23 cellular contexts compared by ENCODE assay signal in the genomic region with DNA sequence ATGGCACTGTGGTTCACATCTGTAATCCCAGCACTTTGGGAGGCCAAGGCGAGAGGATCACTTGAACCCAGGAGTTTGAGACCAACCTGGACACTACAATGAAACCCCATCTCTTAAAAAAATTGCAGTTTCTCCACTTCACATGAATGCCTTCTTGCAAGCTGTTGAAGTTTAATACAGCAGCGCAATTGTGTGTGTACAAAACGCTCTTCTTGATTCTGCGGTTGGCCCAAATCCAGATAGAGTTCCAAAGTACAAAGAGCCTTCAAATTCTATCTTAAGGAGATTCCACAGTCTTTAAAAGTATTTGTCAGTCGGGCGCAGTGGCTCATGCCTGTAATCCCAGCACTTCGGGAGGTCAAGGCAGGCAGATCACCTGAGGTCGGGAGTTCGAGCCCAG. TPM values are rescaled to one million over a fixed set of nuclear protein-coding genes. Genes with fewer than 3 reads are reported as not detected.
DNase-seq lines count a peak whose midpoint lies in the region; ATAC-seq and TF ChIP-seq lines count a peak whose summit lies in the region.
"Had no signal": no experiment of that assay in that cellular context is flagged by ENCODE, and none has a peak within 500 bp of the region (broad histone marks: within the 10 kb centered on the region; RNA-seq: fewer than 3 reads in every experiment).

No MANE protein-coding gene starts in this region.

- no peaks in the 10 kb centered on the region for H3K36me3 Mint-ChIP-seq in activated T-cell treated with anti-CD3 and anti-CD28 coated beads, Interleukin-2, amount 50 U/mL, for 72 hours (ENCODE audit: insufficient read depth in 2 of 2)
- H3K36me3 Mint-ChIP-seq: CD14-positive monocyte; CD4-positive, alpha-beta memory T cell; CD8-positive, alpha-beta memory T cell had no signal

- CTCF ChIA-PET in HEK293 (lab: Yijun Ruan, JAX) (interaction anchor here (0.7 to 2.1 kb wide), 2 partner anchors 11 to 366 kb away, joined by 3 to 4 read pairs; no protein-coding TSS in a partner anchor), HEK293T (lab: Yijun Ruan, JAX) (no interaction called here)

- no peak overlapping the region for H3K4me3 ChIP-seq in HEK293 (ENCODE audit: low read depth, low read length)
- H3K4me3 ChIP-seq: BLaER1 had no signal

- ATAC-seq in activated T-cell treated with anti-CD3 and anti-CD28 coated beads, Interleukin-2, amount 50 U/mL, for 72 hours (replicated peaks in 1 of 2) = no peak

- DNase-seq in DMS79 treated with DMSO at 0.1 percent for 48 hours (lab: John Stamatoyannopoulos, UW) = peak; percentile 25
- peak; percentile 50 for DNase-seq in renal cortical epithelial cell (ENCODE audit: low read depth)
- DNase-seq in mesenteric fat pad (ENCODE audit: low spot score) = no peak
- DNase-seq in HEK293T (ENCODE audit: extremely low spot score) = no peak
- no peak for DNase-seq in GM13976 (ENCODE audit: low spot score)
- DNase-seq in activated T-cell treated with anti-CD3 and anti-CD28 coated beads, Interleukin-2, amount 50 U/mL, for 72 hours = no peak
- DNase-seq: 8988T; ACHN; BE2C; C1 segment of cervical spinal cord; CD4-positive, alpha-beta memory T cell; CD4-positive, CD25-positive, alpha-beta regulatory T cell; CD8-positive, alpha-beta memory T cell; COR-L47; DMS 273 treated with DMSO at 0.1 percent for 48 hours; DMS153; DMS53; DND-41; GF-D8 had no signal

- no peaks in the 10 kb centered on the region for H3K4me1 ChIP-seq in HEK293 (ENCODE audit: control insufficient read depth, insufficient read depth, low read length)
- H3K4me1 ChIP-seq: BE2C, BLaER1 had no signal

- H3K9me3 ChIP-seq in HEK293 (ENCODE audit: control insufficient read depth, insufficient read depth, low read depth, low read length) = no peaks in the 10 kb centered on the region
- H3K9me3 ChIP-seq: BE2C, BLaER1 had no signal

- H3K4me3 Mint-ChIP-seq in activated T-cell treated with anti-CD3 and anti-CD28 coated beads, Interleukin-2, amount 50 U/mL, for 72 hours = no peak overlapping the region
- H3K4me3 Mint-ChIP-seq: CD14-positive monocyte; CD4-positive, alpha-beta memory T cell; CD4-positive, CD25-positive, alpha-beta regulatory T cell; CD8-positive, alpha-beta memory T cell had no signal

- no peak overlapping the region for H3K27ac Mint-ChIP-seq in activated T-cell treated with anti-CD3 and anti-CD28 coated beads, Interleukin-2, amount 50 U/mL, for 72 hours
- H3K27ac Mint-ChIP-seq: CD14-positive monocyte; CD4-positive, alpha-beta memory T cell; CD4-positive, CD25-positive, alpha-beta regulatory T cell; CD8-positive, alpha-beta memory T cell had no signal

- H3K9me3 Mint-ChIP-seq in activated T-cell treated with anti-CD3 and anti-CD28 coated beads, Interleukin-2, amount 50 U/mL, for 72 hours = no peaks in the 10 kb centered on the region
- H3K9me3 Mint-ChIP-seq: CD14-positive monocyte; CD4-positive, alpha-beta memory T cell; CD4-positive, CD25-positive, alpha-beta regulatory T cell; CD8-positive, alpha-beta memory T cell had no signal

- no peak overlapping the region for H3K27ac ChIP-seq in HEK293 (ENCODE audit: extremely low read depth, low read depth, low read length)
- H3K27ac ChIP-seq: BLaER1 had no signal

- in situ Hi-C loops in GM13976 (cut with MboI; ENCODE audit: low sequenced_read_pairs, unreplicated experiment) = no loop called here

- TF ChIP-seq CTCF in HEK293 (tag by site-specific recombination; IDR thresholded peaks at IDR 0.05) (no peak), GM13976 (IDR thresholded peaks at IDR 0.05; ENCODE audit: borderline replicate concordance, control extremely low read depth, extremely low read depth, insufficient read depth, missing control alignments) (no peak)

- POLR2A ChIA-PET in HEK293 (lab: Yijun Ruan, JAX) (no interaction called here), HEK293T (lab: Yijun Ruan, JAX) (no interaction called here)

- H3K36me3 ChIP-seq in HEK293 (ENCODE audit: control insufficient read depth in 2 of 2, insufficient read depth in 1 of 2, low read length in 2 of 2) = no peaks in the 10 kb centered on the region
- H3K36me3 ChIP-seq: BE2C, BLaER1 had no signal

- H3K4me1 Mint-ChIP-seq in activated T-cell treated with anti-CD3 and anti-CD28 coated beads, Interleukin-2, amount 50 U/mL, for 72 hours (ENCODE audit: low read depth) = no peaks in the 10 kb centered on the region
- H3K4me1 Mint-ChIP-seq: CD8-positive, alpha-beta memory T cell had no signal

- no peaks in the 10 kb centered on the region for H3K27me3 Mint-ChIP-seq in activated T-cell treated with anti-CD3 and anti-CD28 coated beads, Interleukin-2, amount 50 U/mL, for 72 hours (ENCODE audit: low read depth)
- H3K27me3 Mint-ChIP-seq: CD4-positive, alpha-beta memory T cell; CD4-positive, CD25-positive, alpha-beta regulatory T cell; CD8-positive, alpha-beta memory T cell had no signal

TF ChIP-seq in HEK293, 187 proteins besides CTCF, POLR2A, EP300 and RAD21:
- TF ChIP-seq, protein P1, sequence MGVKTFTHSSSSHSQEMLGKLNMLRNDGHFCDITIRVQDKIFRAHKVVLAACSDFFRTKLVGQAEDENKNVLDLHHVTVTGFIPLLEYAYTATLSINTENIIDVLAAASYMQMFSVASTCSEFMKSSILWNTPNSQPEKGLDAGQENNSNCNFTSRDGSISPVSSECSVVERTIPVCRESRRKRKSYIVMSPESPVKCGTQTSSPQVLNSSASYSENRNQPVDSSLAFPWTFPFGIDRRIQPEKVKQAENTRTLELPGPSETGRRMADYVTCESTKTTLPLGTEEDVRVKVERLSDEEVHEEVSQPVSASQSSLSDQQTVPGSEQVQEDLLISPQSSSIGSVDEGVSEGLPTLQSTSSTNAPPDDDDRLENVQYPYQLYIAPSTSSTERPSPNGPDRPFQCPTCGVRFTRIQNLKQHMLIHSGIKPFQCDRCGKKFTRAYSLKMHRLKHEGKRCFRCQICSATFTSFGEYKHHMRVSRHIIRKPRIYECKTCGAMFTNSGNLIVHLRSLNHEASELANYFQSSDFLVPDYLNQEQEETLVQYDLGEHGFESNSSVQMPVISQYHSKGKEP (tag by site-specific recombination; IDR thresholded peaks at IDR 0.05) = 0 out of 2 replicates have a peak, but pooled peaks have one; percentile 51
- no peak for TF ChIP-seq ZNF146 (tag by site-specific recombination; IDR thresholded peaks at IDR 0.05)

TF ChIP-seq in HEK293T, 16 proteins besides CTCF, POLR2A, EP300 and RAD21:
- TF ChIP-seq L3MBTL2 (conservative IDR thresholded peaks at IDR 0.05) = no peak
- TF ChIP-seq, protein P2, sequence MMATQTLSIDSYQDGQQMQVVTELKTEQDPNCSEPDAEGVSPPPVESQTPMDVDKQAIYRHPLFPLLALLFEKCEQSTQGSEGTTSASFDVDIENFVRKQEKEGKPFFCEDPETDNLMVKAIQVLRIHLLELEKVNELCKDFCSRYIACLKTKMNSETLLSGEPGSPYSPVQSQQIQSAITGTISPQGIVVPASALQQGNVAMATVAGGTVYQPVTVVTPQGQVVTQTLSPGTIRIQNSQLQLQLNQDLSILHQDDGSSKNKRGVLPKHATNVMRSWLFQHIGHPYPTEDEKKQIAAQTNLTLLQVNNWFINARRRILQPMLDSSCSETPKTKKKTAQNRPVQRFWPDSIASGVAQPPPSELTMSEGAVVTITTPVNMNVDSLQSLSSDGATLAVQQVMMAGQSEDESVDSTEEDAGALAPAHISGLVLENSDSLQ (IDR thresholded peaks at IDR 0.05) = no peak
- no peak for TF ChIP-seq NFRKB (IDR thresholded peaks at IDR 0.05)
- no peak for TF ChIP-seq BHLHE40 (IDR thresholded peaks at IDR 0.05; ENCODE audit: borderline replicate concordance)
- no peak for TF ChIP-seq TARDBP (IDR thresholded peaks at IDR 0.05)
- TF ChIP-seq ARNT (IDR thresholded peaks at IDR 0.05) = no peak
- TF ChIP-seq ELF4 (IDR thresholded peaks at IDR 0.05) = no peak
- no peak for TF ChIP-seq ZNF384 (IDR thresholded peaks at IDR 0.05)
- TF ChIP-seq LEF1 (IDR thresholded peaks at IDR 0.05; ENCODE audit: borderline replicate concordance) = no peak
- TF ChIP-seq SP1 (IDR thresholded peaks at IDR 0.05) = no peak
- no peak for TF ChIP-seq FOXM1 (IDR thresholded peaks at IDR 0.05; ENCODE audit: borderline replicate concordance)
- no peak for TF ChIP-seq FOXK2 (IDR thresholded peaks at IDR 0.05)
- TF ChIP-seq CTBP1 (IDR thresholded peaks at IDR 0.05; ENCODE audit: borderline replicate concordance) = no peak
- TF ChIP-seq SUZ12 (IDR thresholded peaks at IDR 0.05) = no peak
- TF ChIP-seq FOXA1 (IDR thresholded peaks at IDR 0.05) = no peak
- TF ChIP-seq HDGF (IDR thresholded peaks at IDR 0.05; ENCODE audit: borderline replicate concordance) = no peak

RNA-seq across cellular contexts. Expression of a gene that starts 9.3 kb away (rescaled TPM):
- total RNA-seq in renal cortical epithelial cell (73.5 and 87.4 TPM in 2 replicates), mesenteric fat pad (53.4 TPM)
- 10 to 100 TPM; 53.7 to 55.9 TPM for total RNA-seq in activated T-cell treated with anti-CD3 and anti-CD28 coated beads, Interleukin-2, amount 50 U/mL, for 72 hours

RNA-seq across cellular contexts. Expression of a gene that starts 42.6 kb away (rescaled TPM):
- total RNA-seq in renal cortical epithelial cell = 13.5 and 18.4 TPM in 2 replicates
- total RNA-seq in mesenteric fat pad = 10.8 TPM
- total RNA-seq in activated T-cell treated with anti-CD3 and anti-CD28 coated beads, Interleukin-2, amount 50 U/mL, for 72 hours = 10 to 100 TPM; 23.0 to 23.3 TPM

RNA-seq across cellular contexts. Expression of a gene that starts 45.9 kb away (rescaled TPM):
- total RNA-seq in renal cortical epithelial cell (0.10 TPM in 1 of 2 replicates, not detected in the other), mesenteric fat pad (not detected)
- total RNA-seq in activated T-cell treated with anti-CD3 and anti-CD28 coated beads, Interleukin-2, amount 50 U/mL, for 72 hours = not detected
- total RNA-seq: A673; CD4-positive, alpha-beta memory T cell; CD4-positive, CD25-positive, alpha-beta regulatory T cell; CD8-positive, alpha-beta memory T cell had no signal

Comparison
In these comparisons a context has a peak if more than half of its experiments do, and no peak if none do; other contexts are left out.
1. DNase-seq: peak in DMS79 treated with DMSO at 0.1 percent for 48 hours (single experiment) and renal cortical epithelial cell (single experiment); none in mesenteric fat pad (single experiment), HEK293T (single experiment), GM13976 (single experiment) and activated T-cell treated with anti-CD3 and anti-CD28 coated beads, Interleukin-2, amount 50 U/mL, for 72 hours (0 of 2).